In the genomic region with DNA sequence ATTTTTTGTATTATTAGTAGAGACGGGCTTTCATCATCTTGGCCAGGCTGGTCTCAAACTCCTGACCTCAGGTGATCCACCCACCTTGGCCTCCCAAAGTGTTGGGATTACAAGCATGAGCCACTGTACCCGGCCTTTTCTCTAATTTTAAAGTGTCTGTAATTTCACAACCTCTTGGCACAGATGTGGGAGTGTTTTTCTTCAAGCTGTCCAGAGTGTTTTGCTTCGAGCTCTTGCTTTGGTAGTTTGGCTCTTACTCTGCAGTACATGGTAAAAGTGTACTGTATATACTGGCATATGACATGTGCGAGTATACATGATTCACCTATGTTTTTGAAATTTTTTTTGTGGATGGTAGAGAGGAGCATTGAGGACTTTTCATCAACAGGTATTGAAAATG, we compare ENCODE assay signal across 19 cellular contexts. TPM values are rescaled to one million over a fixed set of nuclear protein-coding genes. Genes with fewer than 3 reads are reported as not detected.
"Had no signal": no experiment of that assay in that cellular context is flagged by ENCODE, and none has a peak within 500 bp of the region (broad histone marks: within the 10 kb centered on the region; RNA-seq: fewer than 3 reads in every experiment).

No MANE protein-coding gene starts in this region.

- H3K27me3 Mint-ChIP-seq: stimulated activated naive CD8-positive, alpha-beta T cell treated with anti-CD3 and anti-CD28 coated beads, Interleukin-15, amount 100 ng/mL, for 72 hours had no signal

- H3K4me3 ChIP-seq: adrenal gland, cardiac muscle cell, gastrocnemius medialis, left ventricle myocardium inferior, prostate gland, SJSA1, suprapubic skin, transverse colon, uterus had no signal

- H3K9me3 Mint-ChIP-seq: activated T-helper 1 cell treated with anti-CD3 and anti-CD28 coated beads, Interleukin-12 subunit alpha, Interleukin-12 subunit beta, Interleukin-2, Interleukin-4 antibody, amounts not matched to agents 30 ng/mL and 10 ng/mL and 1 ng/mL, durations not matched to agents 14 hours and 24 hours and 36 hours; neural crest cell; stimulated activated naive CD8-positive, alpha-beta T cell treated with anti-CD3 and anti-CD28 coated beads, Interleukin-15, amount 100 ng/mL, for 72 hours had no signal

- DNase-seq: activated naive CD4-positive, alpha-beta T cell; gastrocnemius medialis; head of caudate nucleus; left ventricle myocardium inferior; mammary epithelial cell; midbrain; right cardiac atrium; stimulated activated naive CD8-positive, alpha-beta T cell treated with anti-CD3 and anti-CD28 coated beads, Interleukin-15, amount 100 ng/mL, for 72 hours; T-helper 2 cell; transverse colon; uterus had no signal

- H3K36me3 ChIP-seq: adrenal gland, cardiac muscle cell, gastrocnemius medialis, prostate gland, transverse colon, uterus had no signal

- H3K27ac ChIP-seq: adrenal gland, cardiac muscle cell, gastrocnemius medialis, left ventricle myocardium inferior, prostate gland, SJSA1, suprapubic skin, transverse colon, uterus, VCaP had no signal

- H3K4me1 ChIP-seq: prostate gland, transverse colon, uterus had no signal

- H3K27ac Mint-ChIP-seq: activated T-helper 1 cell treated with anti-CD3 and anti-CD28 coated beads, Interleukin-12 subunit alpha, Interleukin-12 subunit beta, Interleukin-2, Interleukin-4 antibody, amounts not matched to agents 30 ng/mL and 10 ng/mL and 1 ng/mL, durations not matched to agents 14 hours and 24 hours and 36 hours had no signal

- H3K4me3 Mint-ChIP-seq: activated T-helper 1 cell treated with anti-CD3 and anti-CD28 coated beads, Interleukin-12 subunit alpha, Interleukin-12 subunit beta, Interleukin-2, Interleukin-4 antibody, amounts not matched to agents 30 ng/mL and 10 ng/mL and 1 ng/mL, durations not matched to agents 14 hours and 24 hours and 36 hours; neural crest cell; stimulated activated naive CD8-positive, alpha-beta T cell treated with anti-CD3 and anti-CD28 coated beads, Interleukin-15, amount 100 ng/mL, for 72 hours had no signal

- H3K9me3 ChIP-seq: adrenal gland, gastrocnemius medialis, left ventricle myocardium inferior, prostate gland, SJSA1, suprapubic skin, transverse colon, uterus had no signal

- ATAC-seq: gastrocnemius medialis; right cardiac atrium; stimulated activated naive CD8-positive, alpha-beta T cell treated with anti-CD3 and anti-CD28 coated beads, Interleukin-15, amount 100 ng/mL, for 72 hours had no signal

RNA-seq across cellular contexts. Expression of a gene that starts 9.8 kb away (rescaled TPM):
- total RNA-seq: cardiac muscle cell, neural crest cell had no signal
- polyA plus RNA-seq: cardiac muscle cell had no signal
